Comparison of ENCODE assay signal across 12 cellular contexts in genomic region chr22:35380013-35380412, GRCh38. TPM values are rescaled to one million over a fixed set of nuclear protein-coding genes. Genes with fewer than 3 reads are reported as not detected.
DNase-seq lines count a peak whose midpoint lies in the region; ATAC-seq, FAIRE-seq and TF ChIP-seq lines count a peak whose summit lies in the region.
"Had no signal": no experiment of that assay in that cellular context is flagged by ENCODE, and none has a peak within 500 bp of the region (broad histone marks: within the 10 kb centered on the region; RNA-seq: fewer than 3 reads in every experiment).

No MANE protein-coding gene starts in this region.

- no TSS peak for BruUV-seq in HepG2 (replicated peaks; lab: Mats Ljungman, UMichigan)

- H3K79me2 ChIP-seq in HepG2 (ENCODE audit: insufficient read depth, low read length) = peaks cover 22% of the 10 kb centered on the region

- H3K27ac ChIP-seq in breast epithelium = peak overlapping the region; percentile 49 to 79
- H3K27ac ChIP-seq in HepG2 (ENCODE audit: extremely low read length, insufficient read depth, low read length) = peak overlapping the region; percentile 76
- H3K27ac ChIP-seq in spleen = peak overlapping the region in 6 of 8 donors; percentile 32 to 89 (median 80)

- H3K4me2 ChIP-seq in HepG2 (ENCODE audit: low read depth, low read length) = peak overlapping the region; percentile 95

- in situ Hi-C loops in HepG2 (cut with HindIII; ENCODE audit: extremely low pct_ligation_motif_present, low pct_unique_long_range_greater_than_20kb) = no loop called here

- H3K4me1 ChIP-seq in breast epithelium (no peaks in the 10 kb centered on the region), HepG2 (ENCODE audit: insufficient read depth, low read length) (peaks cover 90% of the 10 kb centered on the region), spleen (peaks cover 17 to 74% (median 54%) of the 10 kb centered on the region in 6 donors)

- no peaks in the 10 kb centered on the region for H3K9me3 ChIP-seq in breast epithelium
- H3K9me3 ChIP-seq in HepG2 (ENCODE audit: low read length) = no peaks in the 10 kb centered on the region
- no peaks in the 10 kb centered on the region for H3K9me3 ChIP-seq in spleen

- H3K9ac ChIP-seq in HepG2 (ENCODE audit: insufficient read depth, low read depth, low read length) = peak overlapping the region; percentile 70

- intact Hi-C loops in breast epithelium (cut with DNase I; ENCODE audit: low total_unique reads) = no loop called here
- intact Hi-C loops in HepG2 (cut with micrococcal nuclease; ENCODE audit: unreplicated experiment) = loop anchor here (2.0 kb wide), 1 partner anchor 17 kb away; no protein-coding TSS in a partner anchor
- intact Hi-C loops in spleen (cut with DNase I; ENCODE audit: low total_unique reads) = no loop called here

- 4% methylated on average over 4 of the region's 6 CpGs for WGBS in HepG2 (ENCODE audit: low lambda C conversion rate)
- 88 to 92% (median 90%) methylated on average over 5 to 6 of the region's 6 CpGs for WGBS in spleen, 5 donors

- DNase-seq in HCEC 1CT = peak; percentile 71
- no peak for DNase-seq in breast epithelium (ENCODE audit: low spot score in 2 of 2)
- no peak for DNase-seq in HepG2 (ENCODE audit: low spot score)
- no peak for DNase-seq in spleen
- no peak for DNase-seq in NOMO-1 treated with DMSO at 0.1 percent for 48 hours (lab: John Stamatoyannopoulos, UW; ENCODE audit: unreplicated experiment)
- no peak for DNase-seq in activated CD4-positive, alpha-beta T cell treated with anti-CD3 and anti-CD28 coated beads for 48 hours
- DNase-seq: activated naive CD4-positive, alpha-beta T cell treated with anti-CD3 and anti-CD28 coated beads for 36 hours; NCI-H1417 treated with DMSO at 0.1 percent for 48 hours had no signal

- peaks cover 4% of the 10 kb centered on the region; the same call in 1 of the 2 replicates for H4K20me1 ChIP-seq in HepG2 (ENCODE audit: insufficient read depth, low read length)

- TF ChIP-seq EP300 in HepG2 (IDR thresholded peaks at IDR 0.05; ENCODE audit: low read depth in 2 of 2, low read length in 2 of 2) (no peak), HepG2 (CRISPR knock-in tag; IDR thresholded peaks at IDR 0.05; ENCODE audit: borderline replicate concordance) (no peak)

- H3K36me3 ChIP-seq in breast epithelium (no peaks in the 10 kb centered on the region), HepG2 (replicated peaks in 1 of 2; ENCODE audit: control insufficient read depth in 1 of 2, insufficient read depth in 2 of 2, low read length in 2 of 2) (peaks cover 1 to 8% of the 10 kb centered on the region in 2 experiments; a peak in 4 of 5 replicates), spleen (peaks cover 0 to 23% (median 0%) of the 10 kb centered on the region in 6 donors)

- no peak overlapping the region for H3K4me3 ChIP-seq in breast epithelium
- peak overlapping the region; percentile 61 to 92 (median 81); a peak in 4 of 6 replicates for H3K4me3 ChIP-seq in HepG2 (replicated peaks in 1 of 3; ENCODE audit: insufficient read depth in 1 of 3, low read depth in 2 of 3, low read length in 3 of 3)
- H3K4me3 ChIP-seq in spleen = no peak overlapping the region
- H3K4me3 ChIP-seq: lung had no signal

- no peaks in the 10 kb centered on the region for H3K27me3 ChIP-seq in breast epithelium
- H3K27me3 ChIP-seq in HepG2 (ENCODE audit: control insufficient read depth in 1 of 2, insufficient read depth in 2 of 2, low read length in 2 of 2) = no peaks in the 10 kb centered on the region; a peak in 1 of 5 replicates
- no peaks in the 10 kb centered on the region for H3K27me3 ChIP-seq in spleen (replicated peaks in 1 of 7)

- TF ChIP-seq CTCF in breast epithelium (IDR thresholded peaks at IDR 0.05) (no peak), HepG2 (CRISPR knock-in tag; IDR thresholded peaks at IDR 0.05) (no peak), spleen (IDR thresholded peaks at IDR 0.05 in 8 of 11, conservative IDR thresholded peaks at IDR 0.05 in 3 of 11) (no peak)

- TF ChIP-seq POLR2A in breast epithelium (IDR thresholded peaks at IDR 0.05) (no peak), HepG2 (IDR thresholded peaks at IDR 0.05; ENCODE audit: insufficient read depth in 1 of 2, low read depth in 2 of 2, low read length in 2 of 2) (no peak), spleen (IDR thresholded peaks at IDR 0.05) (no peak)

- no peak for TF ChIP-seq RAD21 in HepG2 (CRISPR knock-in tag; IDR thresholded peaks at IDR 0.05)

- FAIRE-seq in HepG2 (lab: Jason Lieb, UNC) = no peak
- FAIRE-seq: D721Med had no signal

- H2AFZ ChIP-seq in HepG2 (ENCODE audit: low read length) = no peak overlapping the region

- ATAC-seq in HepG2 (peak; percentile 28), GM21447 (IDR thresholded peaks at IDR 0.05; ENCODE audit: unreplicated experiment) (no peak), GM21515 (IDR thresholded peaks at IDR 0.05; ENCODE audit: unreplicated experiment) (no peak)

- CTCF ChIA-PET in HepG2 (lab: Yijun Ruan, JAX; ENCODE audit: low intra/inter-chr PET ratio, low total read pairs) = no interaction called here

- POLR2A ChIA-PET in HepG2 (lab: Yijun Ruan, JAX) = interaction anchor here (2.0 kb wide), 1 partner anchor 17 kb away, joined by 11 read pairs; no protein-coding TSS in a partner anchor

TF ChIP-seq in HepG2, 621 proteins besides CTCF, POLR2A, EP300 and RAD21 (continues in another document):
- TF ChIP-seq RXRA (CRISPR knock-in tag; IDR thresholded peaks at IDR 0.05) (peak; percentile 36; the same call in 1 of the 2 replicates), ZGPAT (CRISPR knock-in tag; IDR thresholded peaks at IDR 0.05) (no peak)

RNA-seq across cellular contexts. Expression of gene HMOX1, which starts 0.9 kb away (rescaled TPM):
- total RNA-seq in breast epithelium (10 to 100 TPM; 11.5 to 38.6 (median 21.3) TPM), HepG2 (2016; rRNA removed; fragmentation: Illumina TruSeq; extraction: Trizol) (53.6 and 54.1 TPM in 2 replicates), spleen (100 to 1,000 TPM; 351 to 930 (median 819) TPM)
- total RNA-seq in HepG2 (2016; cell fraction: cytosol; rRNA removed; fragmentation: Illumina TruSeq; extraction: Trizol; ENCODE audit: low read depth) = 12.4 and 15.7 TPM in 2 replicates
- total RNA-seq in HepG2 (2016; cell fraction: insoluble cytoplasmic fraction; rRNA removed; fragmentation: Illumina TruSeq; extraction: Trizol) = 43.9 and 54.4 TPM in 2 replicates
- total RNA-seq in HepG2 (2016; cell fraction: membrane; rRNA removed; fragmentation: Illumina TruSeq; extraction: Trizol) = 23.2 and 25.0 TPM in 2 replicates
- 22.0 and 26.2 TPM in 2 replicates for total RNA-seq in HepG2 (2016; cell fraction: nucleus; rRNA removed; fragmentation: Illumina TruSeq; extraction: Trizol)
- polyA plus RNA-seq in HepG2 (2011; rRNA removed) (60.5 and 67.4 TPM in 2 replicates), spleen (100 to 1,000 TPM; 178 to 629 (median 302) TPM)
- polyA plus RNA-seq in HepG2 (2011; cell fraction: cytosol; rRNA removed) = 42.4 and 72.7 TPM in 2 replicates
- 28.4 and 28.9 TPM in 2 replicates for polyA plus RNA-seq in HepG2 (2011; cell fraction: nucleus; rRNA removed)
- 27.8 and 42.7 TPM in 2 replicates for polyA plus RNA-seq in HepG2 (2012)
- 12.3 and 13.2 TPM in 2 replicates for polyA plus RNA-seq in HepG2 (2016; cell fraction: cytosol; fragmentation: Illumina TruSeq; extraction: Trizol; ENCODE audit: low read depth)
- 58.0 and 69.8 TPM in 2 replicates for polyA plus RNA-seq in HepG2 (2016; cell fraction: insoluble cytoplasmic fraction; fragmentation: Illumina TruSeq; extraction: Trizol; ENCODE audit: low read depth)
- 18.6 and 20.3 TPM in 2 replicates for polyA plus RNA-seq in HepG2 (2016; cell fraction: membrane; fragmentation: Illumina TruSeq; extraction: Trizol; ENCODE audit: low read depth)
- polyA plus RNA-seq in HepG2 (2016; cell fraction: nucleus; fragmentation: Illumina TruSeq; extraction: Trizol; ENCODE audit: insufficient read depth, low read depth) = 47.4 and 49.7 TPM in 2 replicates
- polyA minus RNA-seq in HepG2 (2011; rRNA and poly(A)+ RNA removed; ENCODE audit: low replicate concordance) = 12.4 and 47.0 TPM in 2 replicates
- 23.6 and 31.0 TPM in 2 replicates for polyA minus RNA-seq in HepG2 (2011; cell fraction: cytosol; rRNA and poly(A)+ RNA removed)
- 8.1 and 10.9 TPM in 2 replicates for polyA minus RNA-seq in HepG2 (2011; cell fraction: nucleus; rRNA and poly(A)+ RNA removed)

RNA-seq across cellular contexts. Expression of gene MCM5, which starts 19.9 kb away (rescaled TPM):
- 10 to 100 TPM; 16.4 to 23.3 (median 16.8) TPM for total RNA-seq in breast epithelium
- 87.1 and 93.5 TPM in 2 replicates for total RNA-seq in HepG2 (2016; rRNA removed; fragmentation: Illumina TruSeq; extraction: Trizol)
- total RNA-seq in HepG2 (2016; cell fraction: cytosol; rRNA removed; fragmentation: Illumina TruSeq; extraction: Trizol; ENCODE audit: low read depth) = 36.4 and 41.9 TPM in 2 replicates
- 66.7 and 92.9 TPM in 2 replicates for total RNA-seq in HepG2 (2016; cell fraction: insoluble cytoplasmic fraction; rRNA removed; fragmentation: Illumina TruSeq; extraction: Trizol)
- total RNA-seq in HepG2 (2016; cell fraction: membrane; rRNA removed; fragmentation: Illumina TruSeq; extraction: Trizol) = 53.5 and 61.3 TPM in 2 replicates
- 65.1 and 73.9 TPM in 2 replicates for total RNA-seq in HepG2 (2016; cell fraction: nucleus; rRNA removed; fragmentation: Illumina TruSeq; extraction: Trizol)
- 35.0 and 40.2 TPM in 2 replicates for polyA plus RNA-seq in HepG2 (2011; rRNA removed)
- 19.1 and 35.5 TPM in 2 replicates for polyA plus RNA-seq in HepG2 (2011; cell fraction: cytosol; rRNA removed)
- 35.1 and 61.3 TPM in 2 replicates for polyA plus RNA-seq in HepG2 (2011; cell fraction: nucleus; rRNA removed)
- polyA plus RNA-seq in HepG2 (2012) = 24.2 and 36.5 TPM in 2 replicates
- polyA plus RNA-seq in HepG2 (2016; cell fraction: cytosol; fragmentation: Illumina TruSeq; extraction: Trizol; ENCODE audit: low read depth) = 11.7 and 13.9 TPM in 2 replicates
- polyA plus RNA-seq in HepG2 (2016; cell fraction: insoluble cytoplasmic fraction; fragmentation: Illumina TruSeq; extraction: Trizol; ENCODE audit: low read depth) = 62.2 and 92.9 TPM in 2 replicates
- 18.4 and 22.6 TPM in 2 replicates for polyA plus RNA-seq in HepG2 (2016; cell fraction: membrane; fragmentation: Illumina TruSeq; extraction: Trizol; ENCODE audit: low read depth)
- polyA plus RNA-seq in HepG2 (2016; cell fraction: nucleus; fragmentation: Illumina TruSeq; extraction: Trizol; ENCODE audit: insufficient read depth, low read depth) = 116 and 125 TPM in 2 replicates
- 190 and 207 TPM in 2 replicates for polyA minus RNA-seq in HepG2 (2011; rRNA and poly(A)+ RNA removed; ENCODE audit: low replicate concordance)
- polyA minus RNA-seq in HepG2 (2011; cell fraction: cytosol; rRNA and poly(A)+ RNA removed) = 29.2 and 59.2 TPM in 2 replicates
- 25.5 and 42.9 TPM in 2 replicates for polyA minus RNA-seq in HepG2 (2011; cell fraction: nucleus; rRNA and poly(A)+ RNA removed)
- 10 to 100 TPM; 51.8 to 96.3 (median 64.8) TPM for total RNA-seq in spleen
- 10 to 100 TPM; 45.2 to 57.3 (median 49.0) TPM for polyA plus RNA-seq in spleen

Comparison
In these comparisons a context has a peak if more than half of its experiments do, and no peak if none do; other contexts are left out.
1. H3K4me3 ChIP-seq: peak in HepG2 (3 of 3); none in breast epithelium (0 of 3) and spleen (0 of 8).
2. RNA of gene HMOX1, which starts 0.9 kb away (total RNA-seq): 351 to 930 TPM in spleen; 12.4 to 54.4 TPM in HepG2 and 11.5 to 38.6 TPM in breast epithelium; every median in the first group is over 4 times any median in the second.
3. Peak in every context shown above with its lines, with median percentiles within 50 percentile points of each other: H3K27ac ChIP-seq.